Comparison of ENCODE assay signal across 8 cellular contexts in the genomic region with DNA sequence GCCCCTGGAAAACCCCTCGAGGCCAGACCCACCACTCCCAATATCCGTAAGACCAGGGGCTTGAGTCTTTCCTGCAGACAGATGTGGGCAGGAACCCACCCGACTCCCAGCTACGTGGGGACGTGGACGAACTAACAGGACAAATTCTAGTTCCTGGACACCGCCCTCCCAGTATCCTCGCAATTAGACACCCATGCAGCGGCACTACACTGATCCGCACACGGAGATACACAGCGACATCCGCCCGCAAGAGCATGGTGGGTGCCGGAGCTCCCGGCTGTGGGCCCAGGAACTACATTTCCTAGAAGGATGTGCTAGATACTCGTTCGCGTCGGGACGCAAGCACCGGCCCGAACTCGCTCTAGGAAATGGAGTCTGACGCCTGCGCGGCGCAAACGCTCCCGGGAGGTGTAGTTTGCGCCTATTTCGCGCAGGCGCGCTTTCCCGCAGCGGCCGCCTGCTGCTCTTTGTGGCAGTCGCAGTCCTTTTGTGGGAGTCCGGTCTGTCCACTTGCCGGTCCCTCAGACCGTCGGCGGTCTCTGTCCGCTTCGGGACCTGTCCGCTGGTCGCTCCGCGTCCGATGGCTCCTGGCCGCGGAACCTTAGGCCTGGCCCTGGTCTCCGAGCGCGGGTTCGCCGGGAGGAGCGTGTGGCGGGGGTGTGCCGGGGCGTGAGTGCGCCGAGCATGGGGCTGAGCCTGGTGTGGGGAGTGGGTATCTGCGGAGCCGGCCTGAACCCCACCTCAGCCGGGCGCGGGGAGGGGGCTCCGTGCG. TPM values are rescaled to one million over a fixed set of nuclear protein-coding genes. Genes with fewer than 3 reads are reported as not detected.
A peak's percentile ranks its signal among the peaks of the same experiment; 100 is the strongest.
DNase-seq lines count a peak whose midpoint lies in the region; ATAC-seq and TF ChIP-seq lines count a peak whose summit lies in the region.

A gene (plus strand): TSS at position 447 of the 772 bp plus-strand sequence. CDS start 478 bp downstream, outside the sequence.

- DNase-seq in Daoy (ENCODE audit: low read depth) (peak; percentile 93), HAP-1 (ENCODE audit: low spot score in 2 of 2) (peak; percentile 90 to 92), NCI-H1105 treated with DMSO at 0.1 percent for 48 hours (lab: John Stamatoyannopoulos, UW) (peak; percentile 91), T-helper 1 cell (peak; percentile 67 to 90 (median 77)), adrenal gland (peak; percentile 86 to 93 (median 89)), heart left ventricle (peak; percentile 91 to 96 (median 94)), tibial artery (peak; percentile 89 to 93)

- ATAC-seq in heart left ventricle, result peak; percentile 93 to 99 (median 97)

- TF ChIP-seq POLR2A in adrenal gland (IDR thresholded peaks at IDR 0.05) (peak in 1 of 2 donors; percentile 69), heart left ventricle (IDR thresholded peaks at IDR 0.05) (peak in 1 of 2 donors; percentile 69)

- H3K4me1 ChIP-seq in HAP-1 (peaks cover 20% of the 10 kb centered on the region), adrenal gland (replicated peaks in 1 of 2) (peaks cover 0 to 17% of the 10 kb centered on the region in 2 donors), heart left ventricle (peaks cover 0 to 30% (median 14%) of the 10 kb centered on the region in 12 donors), parathyroid adenoma (no peaks in the 10 kb centered on the region), tibial artery (peaks cover 0 to 24% (median 15%) of the 10 kb centered on the region in 4 donors)

- TF ChIP-seq CTCF in adrenal gland (IDR thresholded peaks at IDR 0.05) (peak in 2 of 6 experiments; percentile 9 to 14), heart left ventricle (IDR thresholded peaks at IDR 0.05) (peak in 2 of 12 donors; percentile 11 to 15), parathyroid adenoma (IDR thresholded peaks at IDR 0.05) (no peak), tibial artery (IDR thresholded peaks at IDR 0.05) (no peak)

- H3K9me3 ChIP-seq in HAP-1 (no peaks in the 10 kb centered on the region), adrenal gland (replicated peaks in 1 of 3) (no peaks in the 10 kb centered on the region), heart left ventricle (no peaks in the 10 kb centered on the region), parathyroid adenoma (ENCODE audit: control insufficient read depth, low read length) (no peaks in the 10 kb centered on the region), tibial artery (no peaks in the 10 kb centered on the region)

- H3K4me3 ChIP-seq in HAP-1 (peak within 1 kb of the TSS; percentile 93), adrenal gland (peak within 1 kb of the TSS; percentile 36 to 84 (median 72)), heart left ventricle (peak within 1 kb of the TSS; percentile 58 to 96 (median 76)), parathyroid adenoma (ENCODE audit: low read depth, low read length) (peak within 1 kb of the TSS; percentile 77), tibial artery (peak within 1 kb of the TSS; percentile 80 to 94)

- peak within 1 kb of the TSS in 4 of 5 donors; percentile 7 to 82 (median 40) for H3K27ac ChIP-seq in adrenal gland
- H3K27ac ChIP-seq in heart left ventricle, result peak within 1 kb of the TSS; percentile 11 to 88 (median 69)
- peak within 1 kb of the TSS; percentile 49 for H3K27ac ChIP-seq in parathyroid adenoma
- peak within 1 kb of the TSS; percentile 77 to 84 for H3K27ac ChIP-seq in tibial artery

- H3K79me2 ChIP-seq in parathyroid adenoma, result no peaks in the 10 kb centered on the region

- in situ Hi-C loops in HAP-1 (cut with MboI; ENCODE audit: low sequenced_read_pairs), result no loop called here

- intact Hi-C loops in adrenal gland (cut with DNase I), result no loop called here
- intact Hi-C loops in heart left ventricle (cut with DNase I), result loop anchor here in 1 of 10 donors (5.0 kb wide), 1 partner anchor 72 kb away; a partner anchor contains a TSS
- intact Hi-C loops in tibial artery (cut with DNase I; ENCODE audit: low total_unique reads), result no loop called here

- H3K4me2 ChIP-seq in parathyroid adenoma (ENCODE audit: low read length), result peak within 1 kb of the TSS; percentile 97

- peak within 1 kb of the TSS; percentile 78 for H2AFZ ChIP-seq in parathyroid adenoma

- no peak within 1 kb of the TSS for H3K9ac ChIP-seq in parathyroid adenoma

- WGBS in adrenal gland, 4 donors, result 0 to 2% (median 1%) methylated on average over 11 to 71 of the region's 71 CpGs
- 2 to 3% (median 2%) methylated on average over 40 to 71 of the region's 71 CpGs for WGBS in heart left ventricle, 4 donors

- H3K27me3 ChIP-seq in HAP-1 (ENCODE audit: low read depth), result no peaks in the 10 kb centered on the region
- no peaks in the 10 kb centered on the region for H3K27me3 ChIP-seq in adrenal gland
- no peaks in the 10 kb centered on the region for H3K27me3 ChIP-seq in heart left ventricle
- H3K27me3 ChIP-seq in parathyroid adenoma (ENCODE audit: control insufficient read depth, insufficient read depth, low read length), result no peaks in the 10 kb centered on the region
- H3K27me3 ChIP-seq in tibial artery, result no peaks in the 10 kb centered on the region

- H3K36me3 ChIP-seq in HAP-1 (replicated peaks) (no peaks in the 10 kb centered on the region; the same call in 1 of the 2 replicates), adrenal gland (replicated peaks in 1 of 2) (no peaks in the 10 kb centered on the region), heart left ventricle (no peaks in the 10 kb centered on the region), parathyroid adenoma (ENCODE audit: control insufficient read depth, insufficient read depth, low read length) (no peaks in the 10 kb centered on the region), tibial artery (no peaks in the 10 kb centered on the region)

RNA-seq across cellular contexts. Expression of the gene that starts here (rescaled TPM):
- 6.3 and 10.4 TPM in 2 replicates for total RNA-seq in Daoy (2014; rRNA removed; shearing (Covaris generic))
- total RNA-seq in adrenal gland (10 to 100 TPM in 4 of 8 donors, 1 to 10 TPM in 4; 5.7 to 28.9 (median 10.2) TPM), heart left ventricle (1 to 10 TPM; 3.8 to 6.5 (median 4.8) TPM)
- polyA plus RNA-seq in adrenal gland (1 to 10 TPM; 4.4 to 7.5 (median 4.9) TPM), heart left ventricle (1 to 10 TPM; 2.1 to 2.5 TPM)

Comparison
In these comparisons a context has a peak if more than half of its experiments do, and no peak if none do; other contexts are left out.
1. Peak in every context shown above with its lines: DNase-seq, ATAC-seq, H3K4me3 ChIP-seq and H3K27ac ChIP-seq.